ENCODE assay signal across 16 cellular contexts in genomic region chr9:17052626-17053025, GRCh38.
"Had no signal": no experiment of that assay in that cellular context is flagged by ENCODE, and none has a peak within 500 bp of the region (broad histone marks: within the 10 kb centered on the region; RNA-seq: fewer than 3 reads in every experiment).

No MANE protein-coding gene starts in this region.

- H3K27me3 ChIP-seq: colonic mucosa, heart left ventricle, ovary, suprapubic skin had no signal

- H3K27ac ChIP-seq: colonic mucosa, heart left ventricle, ovary, suprapubic skin had no signal

- H3K4me3 ChIP-seq: colonic mucosa, heart left ventricle, ovary, suprapubic skin had no signal

- ATAC-seq: heart left ventricle; left ventricle myocardium superior; stimulated activated naive CD8-positive, alpha-beta T cell treated with anti-CD3 and anti-CD28 coated beads, Interleukin-15, Interleukin-2, amounts not matched to agents 100 U/mL and 50 U/mL, for 24 hours had no signal

- DNase-seq: activated CD4-positive, alpha-beta T cell treated with anti-CD3 and anti-CD28 coated beads, Interleukin-2, amount 50 U/mL, for 4 hours; activated CD4-positive, CD25-positive, alpha-beta regulatory T cell treated with anti-CD3 and anti-CD28 coated beads, Interleukin-2, amount 50 U/mL, for 72 hours; activated T-cell treated with anti-CD3 and anti-CD28 coated beads, Interleukin-2, amount 50 U/mL, for 1 hour; caudate nucleus; colonic mucosa; effector CD4-positive, alpha-beta T cell; heart left ventricle; kidney; left ventricle myocardium superior; ovary; stimulated activated CD4-positive, alpha-beta T cell treated with anti-CD3 and anti-CD28 coated beads, Interleukin-4, amount 100 ng/mL, for 1 hour; stimulated activated CD8-positive, alpha-beta memory T cell treated with anti-CD3 and anti-CD28 coated beads, Interleukin-4, amount 100 ng/mL, for 48 hours; stimulated activated naive CD8-positive, alpha-beta T cell treated with anti-CD3 and anti-CD28 coated beads, Interleukin-15, Interleukin-2, amounts not matched to agents 100 U/mL and 50 U/mL, for 24 hours had no signal

- H3K36me3 ChIP-seq: colonic mucosa, heart left ventricle, ovary, suprapubic skin had no signal

- FAIRE-seq: endothelial cell of umbilical vein, frontal cortex, kidney had no signal

- H3K9me3 ChIP-seq: colonic mucosa, heart left ventricle, ovary, suprapubic skin had no signal

- H3K4me1 ChIP-seq: colonic mucosa, heart left ventricle, suprapubic skin had no signal
